ENCODE assay signal across 19 cellular contexts in genomic region chr9:83020864-83021263, GRCh38. TPM values are rescaled to one million over a fixed set of nuclear protein-coding genes. Genes with fewer than 3 reads are reported as not detected.
DNase-seq lines count a peak whose midpoint lies in the region; ATAC-seq lines count a peak whose summit lies in the region.
"Had no signal": no experiment of that assay in that cellular context is flagged by ENCODE, and none has a peak within 500 bp of the region (broad histone marks: within the 10 kb centered on the region; RNA-seq: fewer than 3 reads in every experiment).

No MANE protein-coding gene starts in this region.

- intact Hi-C loops in left colon (cut with DNase I, micrococcal nuclease) (no loop called here), posterior vena cava (cut with DNase I) (no loop called here)

- peak; percentile 16 for ATAC-seq in left colon
- ATAC-seq: A549; CD8-positive, alpha-beta T cell; GM12878 had no signal

- DNase-seq in EH (ENCODE audit: low read depth), result peak; percentile 14
- DNase-seq in M059J (ENCODE audit: low read depth), result peak; percentile 90
- peak; percentile 43 for DNase-seq in RPMI7951 (ENCODE audit: low read depth)
- no peak for DNase-seq in left colon
- no peak for DNase-seq in NCI-H2171 treated with DMSO at 0.1 percent for 48 hours (lab: John Stamatoyannopoulos, UW)
- no peak for DNase-seq in posterior vena cava (ENCODE audit: low spot score)
- no peak for DNase-seq in SHP77 (lab: John Stamatoyannopoulos, UW)
- DNase-seq: AML-193; Caco-2; Calu3; CD4-positive, alpha-beta T cell; CD8-positive, alpha-beta T cell; DMS79 treated with DMSO at 0.1 percent for 48 hours; EL; GDM1 had no signal

RNA-seq across cellular contexts. Expression of gene RASEF, which starts 42.1 kb away (rescaled TPM):
- total RNA-seq in M059J (2014; rRNA removed; shearing (Covaris generic)), result 2.5 TPM in 2 replicates
- total RNA-seq in RPMI7951 (2014; rRNA removed; shearing (Covaris generic)), result 1.3 and 1.4 TPM in 2 replicates
- total RNA-seq in left colon (10 to 100 TPM; 51.1 to 54.6 TPM), posterior vena cava (under 1 TPM; 0.37 to 1.00 TPM)
- total RNA-seq: B cell; CD4-positive, alpha-beta T cell; CD8-positive, alpha-beta T cell; G401 had no signal

Comparison
In these comparisons a context has a peak if more than half of its experiments do, and no peak if none do; other contexts are left out.
1. DNase-seq: peak in EH (single experiment), M059J (single experiment) and RPMI7951 (single experiment); none in left colon (0 of 2), NCI-H2171 treated with DMSO at 0.1 percent for 48 hours (single experiment), posterior vena cava (single experiment) and SHP77 (0 of 2).
2. RNA of gene RASEF, which starts 42.1 kb away (total RNA-seq): 51.1 to 54.6 TPM in left colon; 2.5 TPM in M059J, 1.3 to 1.4 TPM in RPMI7951 and 0.37 to 1.00 TPM in posterior vena cava; every median in the first group is over 10 times any median in the second.